8 cellular contexts compared by ENCODE assay signal in genomic region chr7:131108212-131108980, GRCh38.
DNase-seq lines count a peak whose midpoint lies in the region; ATAC-seq, FAIRE-seq and TF ChIP-seq lines count a peak whose summit lies in the region.

No MANE protein-coding gene starts in this region.

- intact Hi-C loops in mammary epithelial cell (cut with micrococcal nuclease) (no loop called here), HepG2 (cut with micrococcal nuclease; ENCODE audit: unreplicated experiment) (loop anchor here (2.0 to 5.0 kb wide), 2 partner anchors 194 to 314 kb away; no protein-coding TSS in a partner anchor)

- H3K9ac ChIP-seq in MM.1S (ENCODE audit: low read length) (peak overlapping the region; percentile 93), mammary epithelial cell (ENCODE audit: insufficient read depth, low read length) (peak overlapping the region; percentile 92), HepG2 (ENCODE audit: insufficient read depth, low read depth, low read length) (peak overlapping the region; percentile 89)

- DNase-seq in NCI-H345 treated with DMSO at 0.1 percent for 48 hours (lab: John Stamatoyannopoulos, UW; ENCODE audit: unreplicated experiment) (peak; percentile 48), NCI-H345 (lab: John Stamatoyannopoulos, UW) (no peak), MM.1S (peak; percentile 95), mammary epithelial cell (peak; percentile 23), HepG2 (ENCODE audit: low spot score) (no peak), NCI-H128 (lab: John Stamatoyannopoulos, UW; ENCODE audit: unreplicated experiment) (no peak)

- no peak for FAIRE-seq in HepG2 (lab: Jason Lieb, UNC)

- H3K4me2 ChIP-seq in MM.1S (ENCODE audit: low read depth, low read length) (peak overlapping the region; percentile 97), mammary epithelial cell (ENCODE audit: insufficient read depth, low read depth, low read length) (peak overlapping the region; percentile 89), HepG2 (ENCODE audit: low read depth, low read length) (peak overlapping the region; percentile 100)

- H2AFZ ChIP-seq in MM.1S (ENCODE audit: low read length) (no peak overlapping the region), mammary epithelial cell (ENCODE audit: low read depth, low read length) (peak overlapping the region; percentile 85), HepG2 (ENCODE audit: low read length) (no peak overlapping the region)

- CTCF ChIA-PET in mammary epithelial cell (lab: Charles Lee; ENCODE audit: low non-redundant PET) (no interaction called here), HepG2 (lab: Yijun Ruan, JAX; ENCODE audit: low intra/inter-chr PET ratio, low total read pairs) (no interaction called here)

- H4K20me1 ChIP-seq in MM.1S (ENCODE audit: insufficient read depth, low read length) (peaks cover 20% of the 10 kb centered on the region), mammary epithelial cell (ENCODE audit: insufficient read depth, low read length) (no peaks in the 10 kb centered on the region), HepG2 (ENCODE audit: insufficient read depth, low read length) (peaks cover 15% of the 10 kb centered on the region; the same call in 1 of the 2 replicates)

- peaks cover 46% of the 10 kb centered on the region for H3K4me1 ChIP-seq in MM.1S (ENCODE audit: low read length)
- peaks cover 52% of the 10 kb centered on the region for H3K4me1 ChIP-seq in mammary epithelial cell (ENCODE audit: insufficient read depth, low read length)
- H3K4me1 ChIP-seq in HepG2 (ENCODE audit: insufficient read depth, low read length): peaks cover 52% of the 10 kb centered on the region

- peaks cover 32% of the 10 kb centered on the region for H3F3A ChIP-seq in MM.1S (ENCODE audit: insufficient read depth, low read length)

- no peaks in the 10 kb centered on the region for H3K9me2 ChIP-seq in MM.1S (replicated peaks; ENCODE audit: insufficient read depth, low read length)

- in situ Hi-C loops in mammary epithelial cell (cut with MboI; ENCODE audit: low sequenced_read_pairs in 2 of 2): loop anchor here in 1 of 2 donors (25.0 kb wide), 1 partner anchor 179 kb away; no protein-coding TSS in a partner anchor
- in situ Hi-C loops in HepG2 (cut with HindIII; ENCODE audit: extremely low pct_ligation_motif_present, low pct_unique_long_range_greater_than_20kb): no loop called here

- TF ChIP-seq CTCF in MM.1S (IDR thresholded peaks at IDR 0.05; ENCODE audit: low read length) (no peak), mammary epithelial cell (conservative IDR thresholded peaks at IDR 0.05 in 1 of 2, IDR thresholded peaks at IDR 0.05 in 1 of 2; ENCODE audit: extremely low read depth in 1 of 2, insufficient read depth in 1 of 2, low read depth in 1 of 2, low read length in 2 of 2) (no peak), HepG2 (CRISPR knock-in tag; IDR thresholded peaks at IDR 0.05) (no peak)

- no peak for TF ChIP-seq RAD21 in HepG2 (CRISPR knock-in tag; IDR thresholded peaks at IDR 0.05)

- dilution Hi-C loops in mammary epithelial cell (cut with HindIII; ENCODE audit: low sequenced_read_pairs): no loop called here

- TF ChIP-seq POLR2A in HepG2 (IDR thresholded peaks at IDR 0.05; ENCODE audit: insufficient read depth in 1 of 2, low read depth in 2 of 2, low read length in 2 of 2): no peak

- ATAC-seq in HepG2 (no peak), HG03097 (IDR thresholded peaks at IDR 0.05; ENCODE audit: low FRiP score, unreplicated experiment) (no peak)

- 20% methylated on average over 21 of the region's 31 CpGs for WGBS in mammary epithelial cell (ENCODE audit: low coverage, missing lambda C conversion rate)
- 9% methylated on average over 15 of the region's 31 CpGs for WGBS in HepG2 (ENCODE audit: low lambda C conversion rate)

- H3K79me2 ChIP-seq in MM.1S (ENCODE audit: low read length): peaks cover 64% of the 10 kb centered on the region
- peaks cover 64% of the 10 kb centered on the region for H3K79me2 ChIP-seq in mammary epithelial cell (ENCODE audit: insufficient read depth, low read length)
- peaks cover 49% of the 10 kb centered on the region for H3K79me2 ChIP-seq in HepG2 (ENCODE audit: insufficient read depth, low read length)

- no peaks in the 10 kb centered on the region for H3K27me3 ChIP-seq in MM.1S (replicated peaks; ENCODE audit: insufficient read depth, low read length)
- H3K27me3 ChIP-seq in mammary epithelial cell (ENCODE audit: insufficient read depth, low read length): no peaks in the 10 kb centered on the region
- no peaks in the 10 kb centered on the region; a peak in 1 of 5 replicates for H3K27me3 ChIP-seq in HepG2 (ENCODE audit: control insufficient read depth in 1 of 2, insufficient read depth in 2 of 2, low read length in 2 of 2)

- no peaks in the 10 kb centered on the region for H3K36me3 ChIP-seq in MM.1S (replicated peaks; ENCODE audit: insufficient read depth, low read length)
- no peaks in the 10 kb centered on the region for H3K36me3 ChIP-seq in mammary epithelial cell (ENCODE audit: insufficient read depth, low read length)
- peaks cover 0 to 1% of the 10 kb centered on the region in 2 experiments; a peak in 1 of 5 replicates for H3K36me3 ChIP-seq in HepG2 (replicated peaks in 1 of 2; ENCODE audit: control insufficient read depth in 1 of 2, insufficient read depth in 2 of 2, low read length in 2 of 2)

- H3K9me3 ChIP-seq in MM.1S (replicated peaks; ENCODE audit: insufficient read depth, low read length) (no peaks in the 10 kb centered on the region), mammary epithelial cell (replicated peaks; ENCODE audit: insufficient read depth, low read length) (no peaks in the 10 kb centered on the region), HepG2 (ENCODE audit: low read length) (no peaks in the 10 kb centered on the region)

- H3K27ac ChIP-seq in MM.1S (ENCODE audit: low read length) (peak overlapping the region; percentile 92), mammary epithelial cell (ENCODE audit: insufficient read depth, low read depth, low read length) (peak overlapping the region; percentile 76), HepG2 (ENCODE audit: extremely low read length, insufficient read depth, low read length) (peak overlapping the region; percentile 79), temporal lobe (ENCODE audit: low read depth, low read length) (peak overlapping the region; percentile 99)

- POLR2A ChIA-PET in HepG2 (lab: Yijun Ruan, JAX): interaction anchor here (1.2 to 2.4 kb wide), 3 partner anchors 13 to 39 kb away, joined by 3 to 11 read pairs (median 3); no protein-coding TSS in a partner anchor

- no peak for TF ChIP-seq EP300 in HepG2 (IDR thresholded peaks at IDR 0.05; ENCODE audit: low read depth in 2 of 2, low read length in 2 of 2)
- no peak for TF ChIP-seq EP300 in HepG2 (CRISPR knock-in tag; IDR thresholded peaks at IDR 0.05; ENCODE audit: borderline replicate concordance)

- BruUV-seq in mammary epithelial cell (replicated peaks; lab: Mats Ljungman, UMichigan) (no TSS peak), HepG2 (replicated peaks; lab: Mats Ljungman, UMichigan) (no TSS peak)

- H3K4me3 ChIP-seq in MM.1S (ENCODE audit: low read length) (peak overlapping the region; percentile 94), mammary epithelial cell (replicated peaks in 1 of 3; ENCODE audit: insufficient read depth in 1 of 3, low read depth in 2 of 3, low read length in 3 of 3) (peak overlapping the region; percentile 75 to 86 (median 75)), HepG2 (replicated peaks in 1 of 3; ENCODE audit: insufficient read depth in 1 of 3, low read depth in 2 of 3, low read length in 3 of 3) (peak overlapping the region; percentile 85 to 91 (median 89))

TF ChIP-seq in HepG2, 621 proteins besides CTCF, POLR2A, EP300 and RAD21 (continues in another document):
- TF ChIP-seq NR2C2 (CRISPR knock-in tag; IDR thresholded peaks at IDR 0.05; ENCODE audit: borderline replicate concordance): no peak
- 0 out of 2 replicates have a peak, but pooled peaks have one; percentile 32 for TF ChIP-seq FOXO4 (CRISPR knock-in tag; conservative IDR thresholded peaks at IDR 0.05)
- TF ChIP-seq ZNF704 (CRISPR knock-in tag; IDR thresholded peaks at IDR 0.05; ENCODE audit: borderline replicate concordance): no peak
- TF ChIP-seq ZNF138 (CRISPR knock-in tag; IDR thresholded peaks at IDR 0.05; ENCODE audit: low read depth): no peak
- no peak for TF ChIP-seq ZNF274 (CRISPR knock-in tag; IDR thresholded peaks at IDR 0.05)
- TF ChIP-seq ZNF430 (CRISPR knock-in tag; IDR thresholded peaks at IDR 0.05): no peak
- TF ChIP-seq NR3C1 (CRISPR knock-in tag; IDR thresholded peaks at IDR 0.05): no peak
- TF ChIP-seq ZNF792 (CRISPR knock-in tag; IDR thresholded peaks at IDR 0.05): no peak
- no peak for TF ChIP-seq ZSCAN31 (CRISPR knock-in tag; IDR thresholded peaks at IDR 0.05; ENCODE audit: low read depth)

Comparison
In these comparisons a context has a peak if more than half of its experiments do, and no peak if none do; other contexts are left out.
1. DNase-seq: peak in NCI-H345 treated with DMSO at 0.1 percent for 48 hours (single experiment), MM.1S (single experiment) and mammary epithelial cell (single experiment); none in NCI-H345 (single experiment), HepG2 (single experiment) and NCI-H128 (single experiment).
2. Peak in every context shown above with its lines, with median percentiles within 50 percentile points of each other: H3K27ac ChIP-seq, H3K4me2 ChIP-seq, H3K4me3 ChIP-seq and H3K9ac ChIP-seq.